Comparison of ENCODE assay signal across 12 cellular contexts in genomic region chr11:28105869-28106268, GRCh38. TPM values are rescaled to one million over a fixed set of nuclear protein-coding genes. Genes with fewer than 3 reads are reported as not detected.
DNase-seq lines count a peak whose midpoint lies in the region; ATAC-seq, FAIRE-seq and TF ChIP-seq lines count a peak whose summit lies in the region.
"Had no signal": no experiment of that assay in that cellular context is flagged by ENCODE, and none has a peak within 500 bp of the region (broad histone marks: within the 10 kb centered on the region; RNA-seq: fewer than 3 reads in every experiment).

No MANE protein-coding gene starts in this region.

- H3K9me2 ChIP-seq in Loucy (replicated peaks; ENCODE audit: low read depth, low read length) = no peaks in the 10 kb centered on the region

- POLR2A ChIA-PET in activated CD4-positive, alpha-beta T cell treated with anti-CD3 and anti-CD28 coated beads, Interleukin-2, amount 10 ng/mL, durations not matched to agents 7 days and 5 days (lab: Charles Lee) = no interaction called here

- H3K27me3 ChIP-seq in Loucy (ENCODE audit: insufficient read depth, low read length, poor library complexity, severe bottlenecking) (no peaks in the 10 kb centered on the region), osteoblast (ENCODE audit: insufficient read depth, low read length) (no peaks in the 10 kb centered on the region)

- DNase-seq in activated CD4-positive, alpha-beta T cell treated with anti-CD3 and anti-CD28 coated beads, Interleukin-2, amount 10 ng/mL, durations not matched to agents 7 days and 5 days = no peak
- DNase-seq in activated CD4-positive, alpha-beta T cell treated with anti-CD3 and anti-CD28 coated beads for 1 hour = no peak
- no peak for DNase-seq in activated naive CD8-positive, alpha-beta T cell treated with anti-CD3 and anti-CD28 coated beads for 36 hours
- DNase-seq in osteoblast (ENCODE audit: insufficient read length, low spot score, missing footprints) (no peak), kidney (no peak)
- DNase-seq: cortex of kidney, hippocampal formation, NCI-H2081 treated with DMSO at 0.1 percent for 48 hours had no signal

- no peak for ATAC-seq in GM19035 (IDR thresholded peaks at IDR 0.05; ENCODE audit: unreplicated experiment)
- ATAC-seq in HG03460 (IDR thresholded peaks at IDR 0.05; ENCODE audit: unreplicated experiment) = no peak

- H3K9me3 Mint-ChIP-seq in activated CD4-positive, alpha-beta T cell treated with anti-CD3 and anti-CD28 coated beads, Interleukin-2, amount 10 ng/mL, durations not matched to agents 7 days and 5 days = no peaks in the 10 kb centered on the region
- no peaks in the 10 kb centered on the region for H3K9me3 Mint-ChIP-seq in activated naive CD8-positive, alpha-beta T cell treated with anti-CD3 and anti-CD28 coated beads for 36 hours

- no peak for FAIRE-seq in kidney (lab: Jason Lieb, UNC)

- H4K20me1 ChIP-seq in Loucy (ENCODE audit: insufficient read depth, low read length, poor library complexity, severe bottlenecking) (peaks cover 26% of the 10 kb centered on the region), osteoblast (ENCODE audit: insufficient read depth, low read length) (no peaks in the 10 kb centered on the region)

- peak overlapping the region; percentile 97 for H3K27ac ChIP-seq in osteoblast (ENCODE audit: low read depth, low read length)
- H3K27ac ChIP-seq in kidney (ENCODE audit: low read depth in 2 of 2, low read length in 2 of 2) = no peak overlapping the region
- H3K27ac ChIP-seq: C4-2B had no signal

- intact Hi-C loops in kidney (cut with DNase I) = no loop called here

- H3K9ac ChIP-seq in Loucy (ENCODE audit: low read depth, low read length, poor library complexity, severe bottlenecking) (peak overlapping the region; percentile 90), kidney (ENCODE audit: low read length in 2 of 2) (no peak overlapping the region)

- TF ChIP-seq CTCF in Loucy (conservative IDR thresholded peaks at IDR 0.05; ENCODE audit: low read length) (no peak), osteoblast (IDR thresholded peaks at IDR 0.05; ENCODE audit: extremely low read depth, low read depth, low read length) (no peak), kidney (IDR thresholded peaks at IDR 0.05; ENCODE audit: borderline replicate concordance, extremely low read depth, insufficient read depth) (no peak)

- peak overlapping the region; percentile 99 for H3K27ac Mint-ChIP-seq in activated CD4-positive, alpha-beta T cell treated with anti-CD3 and anti-CD28 coated beads, Interleukin-2, amount 10 ng/mL, durations not matched to agents 7 days and 5 days
- no peak overlapping the region for H3K27ac Mint-ChIP-seq in activated naive CD8-positive, alpha-beta T cell treated with anti-CD3 and anti-CD28 coated beads for 36 hours

- H3K4me1 ChIP-seq in Loucy (ENCODE audit: insufficient read depth, low read length, poor library complexity, severe bottlenecking) (peaks cover 70% of the 10 kb centered on the region), osteoblast (ENCODE audit: insufficient read depth, low read length) (peaks cover 38% of the 10 kb centered on the region), kidney (ENCODE audit: control insufficient read depth in 1 of 2, insufficient read depth in 1 of 2, low read depth in 1 of 2, low read length in 2 of 2) (peaks cover 5 to 14% of the 10 kb centered on the region in 2 donors)

- peaks cover 10% of the 10 kb centered on the region for H3K36me3 Mint-ChIP-seq in activated CD4-positive, alpha-beta T cell treated with anti-CD3 and anti-CD28 coated beads, Interleukin-2, amount 10 ng/mL, durations not matched to agents 7 days and 5 days (ENCODE audit: low read depth)
- H3K36me3 Mint-ChIP-seq in activated naive CD8-positive, alpha-beta T cell treated with anti-CD3 and anti-CD28 coated beads for 36 hours = peaks cover 14% of the 10 kb centered on the region

- H3K4me1 Mint-ChIP-seq in activated CD4-positive, alpha-beta T cell treated with anti-CD3 and anti-CD28 coated beads, Interleukin-2, amount 10 ng/mL, durations not matched to agents 7 days and 5 days = peaks cover 48% of the 10 kb centered on the region
- H3K4me1 Mint-ChIP-seq in activated naive CD8-positive, alpha-beta T cell treated with anti-CD3 and anti-CD28 coated beads for 36 hours = peaks cover 22% of the 10 kb centered on the region

- CTCF ChIA-PET in activated CD4-positive, alpha-beta T cell treated with anti-CD3 and anti-CD28 coated beads, Interleukin-2, amount 10 ng/mL, durations not matched to agents 7 days and 5 days (lab: Charles Lee) = interaction anchor here (0.7 kb wide), 1 partner anchor 8 kb away, joined by 4 read pairs; no protein-coding TSS in a partner anchor

- H2AFZ ChIP-seq in Loucy (ENCODE audit: low read length) (no peak overlapping the region), osteoblast (ENCODE audit: low read length) (peak overlapping the region; percentile 12)

- H3K4me3 Mint-ChIP-seq in activated CD4-positive, alpha-beta T cell treated with anti-CD3 and anti-CD28 coated beads, Interleukin-2, amount 10 ng/mL, durations not matched to agents 7 days and 5 days = peak overlapping the region; percentile 96
- H3K4me3 Mint-ChIP-seq in activated naive CD8-positive, alpha-beta T cell treated with anti-CD3 and anti-CD28 coated beads for 36 hours = peak overlapping the region; percentile 99

- no peaks in the 10 kb centered on the region for H3K36me3 ChIP-seq in Loucy (ENCODE audit: insufficient read depth, low read length)
- no peaks in the 10 kb centered on the region for H3K36me3 ChIP-seq in osteoblast (ENCODE audit: insufficient read depth, low read length)
- no peaks in the 10 kb centered on the region for H3K36me3 ChIP-seq in kidney (ENCODE audit: control insufficient read depth in 1 of 2, insufficient read depth in 2 of 2, low read length in 2 of 2)

- H3F3A ChIP-seq in Loucy (ENCODE audit: low read depth) = no peaks in the 10 kb centered on the region

- H3K9me3 ChIP-seq in Loucy (ENCODE audit: insufficient read depth, low read depth, low read length) = no peaks in the 10 kb centered on the region
- no peaks in the 10 kb centered on the region for H3K9me3 ChIP-seq in osteoblast (ENCODE audit: low read depth, low read length)
- no peaks in the 10 kb centered on the region for H3K9me3 ChIP-seq in kidney (ENCODE audit: control insufficient read depth in 1 of 2, low read length in 2 of 2)

- H3K4me3 ChIP-seq in Loucy (ENCODE audit: low read length, poor library complexity, severe bottlenecking) (peak overlapping the region; percentile 90), osteoblast (ENCODE audit: insufficient read depth, low read length) (peak overlapping the region; percentile 29), kidney (ENCODE audit: low read length in 2 of 2) (no peak overlapping the region)

- H3K79me2 ChIP-seq in Loucy (ENCODE audit: insufficient read depth, low read length) (peaks cover 93% of the 10 kb centered on the region), osteoblast (ENCODE audit: insufficient read depth, low read length) (peaks cover 88% of the 10 kb centered on the region)

- no peaks in the 10 kb centered on the region for H3K27me3 Mint-ChIP-seq in activated CD4-positive, alpha-beta T cell treated with anti-CD3 and anti-CD28 coated beads, Interleukin-2, amount 10 ng/mL, durations not matched to agents 7 days and 5 days
- peaks cover 5% of the 10 kb centered on the region for H3K27me3 Mint-ChIP-seq in activated naive CD8-positive, alpha-beta T cell treated with anti-CD3 and anti-CD28 coated beads for 36 hours

- H3K4me2 ChIP-seq in Loucy (ENCODE audit: low read depth, low read length, poor library complexity, severe bottlenecking) (peak overlapping the region; percentile 77), osteoblast (ENCODE audit: insufficient read depth, low read length) (peak overlapping the region; percentile 94)

RNA-seq across cellular contexts. Expression of gene KIF18A, which starts 2.1 kb away (rescaled TPM):
- total RNA-seq in activated CD4-positive, alpha-beta T cell treated with anti-CD3 and anti-CD28 coated beads, Interleukin-2, amount 10 ng/mL, durations not matched to agents 7 days and 5 days = 10 to 100 TPM; 31.8 to 34.5 TPM
- 10 to 100 TPM; 19.8 to 21.8 TPM for total RNA-seq in activated naive CD8-positive, alpha-beta T cell treated with anti-CD3 and anti-CD28 coated beads for 36 hours
- total RNA-seq in osteoblast (4.0 and 5.0 TPM in 2 replicates), kidney (0.50 TPM)
- 0.39 TPM for polyA plus RNA-seq in kidney (ENCODE audit: insufficient read depth, low read depth, low replicate concordance)

RNA-seq across cellular contexts. Expression of gene METTL15, which starts 2.3 kb away (rescaled TPM):
- 10 to 100 TPM in 1 of 2 experiments, 1 to 10 TPM in 1; 9.6 to 11.6 TPM for total RNA-seq in activated CD4-positive, alpha-beta T cell treated with anti-CD3 and anti-CD28 coated beads, Interleukin-2, amount 10 ng/mL, durations not matched to agents 7 days and 5 days
- 10 to 100 TPM; 17.2 TPM for total RNA-seq in activated naive CD8-positive, alpha-beta T cell treated with anti-CD3 and anti-CD28 coated beads for 36 hours
- 13.4 and 18.6 TPM in 2 replicates for total RNA-seq in osteoblast
- total RNA-seq in kidney = 14.7 TPM
- 6.4 TPM for polyA plus RNA-seq in kidney (ENCODE audit: insufficient read depth, low read depth, low replicate concordance)

Comparison
In these comparisons a context has a peak if more than half of its experiments do, and no peak if none do; other contexts are left out.
1. H3K4me3 ChIP-seq: peak in Loucy (single experiment) and osteoblast (single experiment); none in kidney (0 of 2).